8 cellular contexts compared by ENCODE assay signal in genomic region chr19:39824143-39825092, GRCh38. TPM values are rescaled to one million over a fixed set of nuclear protein-coding genes. Genes with fewer than 3 reads are reported as not detected.
A peak's percentile ranks its signal among the peaks of the same experiment; 100 is the strongest.
DNase-seq lines count a peak whose midpoint lies in the region; ATAC-seq and TF ChIP-seq lines count a peak whose summit lies in the region.

No MANE protein-coding gene starts in this region.

- H3K27me3 Mint-ChIP-seq in activated CD4-positive, alpha-beta T cell treated with anti-CD3 and anti-CD28 coated beads, Interleukin-2, amount 10 ng/mL, durations not matched to agents 24 days and 14 days = no peaks in the 10 kb centered on the region

- peak; percentile 66 for DNase-seq in DMS 273 (lab: John Stamatoyannopoulos, UW; ENCODE audit: unreplicated experiment)
- DNase-seq in DMS 273 treated with DMSO at 0.1 percent for 48 hours (lab: John Stamatoyannopoulos, UW) = no peak
- DNase-seq in NCI-H2227 (lab: John Stamatoyannopoulos, UW; ENCODE audit: unreplicated experiment) = peak; percentile 99
- DNase-seq in activated CD4-positive, alpha-beta T cell treated with anti-CD3 and anti-CD28 coated beads, Interleukin-2, amount 10 ng/mL, durations not matched to agents 24 days and 14 days = peak; percentile 96
- DNase-seq in dorsolateral prefrontal cortex = peak; percentile 78 to 98 (median 95)
- DNase-seq in left lung = peak; percentile 91
- peak; percentile 85 to 87 for DNase-seq in stimulated activated CD4-positive, alpha-beta T cell treated with anti-CD3 and anti-CD28 coated beads, Interleukin-2, amount 100 ng/mL, for 24 hours

- H3K27me3 ChIP-seq in dorsolateral prefrontal cortex (no peaks in the 10 kb centered on the region), left lung (no peaks in the 10 kb centered on the region)

- H3K4me1 Mint-ChIP-seq in activated CD4-positive, alpha-beta T cell treated with anti-CD3 and anti-CD28 coated beads, Interleukin-2, amount 10 ng/mL, durations not matched to agents 24 days and 14 days = peaks cover 5% of the 10 kb centered on the region

- ATAC-seq in HG03045 (IDR thresholded peaks at IDR 0.05; ENCODE audit: unreplicated experiment) (peak; percentile 81), left lung (peak; percentile 98)

- no peaks in the 10 kb centered on the region for H3K9me3 ChIP-seq in left lung

- peak overlapping the region in 54 of 59 donors; percentile 8 to 93 (median 76) for H3K27ac ChIP-seq in dorsolateral prefrontal cortex
- peak overlapping the region; percentile 19 to 72 for H3K27ac ChIP-seq in left lung

- H3K36me3 ChIP-seq in left lung = peaks cover 0 to 40% of the 10 kb centered on the region in 2 donors

- intact Hi-C loops in activated CD4-positive, alpha-beta T cell treated with anti-CD3 and anti-CD28 coated beads, Interleukin-2, amount 10 ng/mL, durations not matched to agents 24 days and 14 days (cut with micrococcal nuclease) = loop anchor here (1.0 to 2.0 kb wide), 4 partner anchors 10 to 147 kb away; partner anchors contain the start of genes DYRK1B, FBL and PSMC4
- intact Hi-C loops in dorsolateral prefrontal cortex (cut with DNase I) = loop anchor here in 1 of 2 donors (1.0 kb wide), 1 partner anchor 10 kb away; the partner anchor contains the start of gene DYRK1B
- intact Hi-C loops in left lung (cut with DNase I) = no loop called here

- no peak overlapping the region for H3K27ac Mint-ChIP-seq in activated CD4-positive, alpha-beta T cell treated with anti-CD3 and anti-CD28 coated beads, Interleukin-2, amount 10 ng/mL, durations not matched to agents 24 days and 14 days

- H3K4me3 Mint-ChIP-seq in activated CD4-positive, alpha-beta T cell treated with anti-CD3 and anti-CD28 coated beads, Interleukin-2, amount 10 ng/mL, durations not matched to agents 24 days and 14 days = no peak overlapping the region

- H3K4me3 ChIP-seq in dorsolateral prefrontal cortex = peak overlapping the region; percentile 71 to 97 (median 88)
- peak overlapping the region; percentile 69 to 75 for H3K4me3 ChIP-seq in left lung

- no peaks in the 10 kb centered on the region for H3K9me3 Mint-ChIP-seq in activated CD4-positive, alpha-beta T cell treated with anti-CD3 and anti-CD28 coated beads, Interleukin-2, amount 10 ng/mL, durations not matched to agents 24 days and 14 days

- H3K36me3 Mint-ChIP-seq in activated CD4-positive, alpha-beta T cell treated with anti-CD3 and anti-CD28 coated beads, Interleukin-2, amount 10 ng/mL, durations not matched to agents 24 days and 14 days (ENCODE audit: low read depth) = peaks cover 21% of the 10 kb centered on the region

- peaks cover 0 to 18% of the 10 kb centered on the region in 2 donors for H3K4me1 ChIP-seq in left lung

- TF ChIP-seq CTCF in dorsolateral prefrontal cortex (IDR thresholded peaks at IDR 0.05 in 54 of 56, conservative IDR thresholded peaks at IDR 0.05 in 2 of 56; ENCODE audit: low read depth in 1 of 56, partially characterized antibody in 56 of 56) (peak in 49 of 56 donors; percentile 18 to 63 (median 39)), left lung (IDR thresholded peaks at IDR 0.05) (no peak)

RNA-seq across cellular contexts. Expression of gene DYRK1B, which starts 9.5 kb away (rescaled TPM):
- total RNA-seq in activated CD4-positive, alpha-beta T cell treated with anti-CD3 and anti-CD28 coated beads, Interleukin-2, amount 10 ng/mL, durations not matched to agents 24 days and 14 days = 3.6 and 4.5 TPM in 2 replicates
- total RNA-seq in dorsolateral prefrontal cortex (10 to 100 TPM; 19.2 to 46.1 (median 32.8) TPM), left lung (10 to 100 TPM; 13.6 to 25.0 TPM)

RNA-seq across cellular contexts. Expression of gene FBL, which starts 21.8 kb away (rescaled TPM):
- 605 and 614 TPM in 2 replicates for total RNA-seq in activated CD4-positive, alpha-beta T cell treated with anti-CD3 and anti-CD28 coated beads, Interleukin-2, amount 10 ng/mL, durations not matched to agents 24 days and 14 days
- total RNA-seq in dorsolateral prefrontal cortex = 100 to 1,000 TPM in 1 of 120 experiments, 10 to 100 TPM in 119; 43.4 to 102 (median 66.4) TPM
- 100 to 1,000 TPM in 1 of 2 donors, 10 to 100 TPM in 1; 82.5 to 153 TPM for total RNA-seq in left lung

RNA-seq across cellular contexts. Expression of gene LEUTX, which starts 45.8 kb away (rescaled TPM):
- total RNA-seq in activated CD4-positive, alpha-beta T cell treated with anti-CD3 and anti-CD28 coated beads, Interleukin-2, amount 10 ng/mL, durations not matched to agents 24 days and 14 days = not detected in 2 replicates
- total RNA-seq in dorsolateral prefrontal cortex = not detected
- total RNA-seq in left lung = not detected

Comparison
In these comparisons a context has a peak if more than half of its experiments do, and no peak if none do; other contexts are left out.
1. CTCF ChIP-seq: peak in dorsolateral prefrontal cortex (49 of 56); none in left lung (0 of 2).